ENCODE assay signal across 10 cellular contexts in genomic region chr4:76589872-76590846, GRCh38.
A peak's percentile ranks its signal among the peaks of the same experiment; 100 is the strongest.
DNase-seq lines count a peak whose midpoint lies in the region; ATAC-seq and TF ChIP-seq lines count a peak whose summit lies in the region.
"Had no signal": no experiment of that assay in that cellular context is flagged by ENCODE, and none has a peak within 500 bp of the region (broad histone marks: within the 10 kb centered on the region; RNA-seq: fewer than 3 reads in every experiment).

No MANE protein-coding gene starts in this region.

- peaks cover 12% of the 10 kb centered on the region for H3F3A ChIP-seq in smooth muscle cell (ENCODE audit: low read depth)

- peaks cover 13% of the 10 kb centered on the region for H3K79me2 ChIP-seq in smooth muscle cell (ENCODE audit: low read depth)

- H4K20me1 ChIP-seq in smooth muscle cell (ENCODE audit: low read depth): no peaks in the 10 kb centered on the region

- H3K9me3 ChIP-seq in HEK293 (ENCODE audit: control insufficient read depth, insufficient read depth, low read depth, low read length): no peaks in the 10 kb centered on the region
- H3K9me3 ChIP-seq in smooth muscle cell (replicated peaks; ENCODE audit: low read depth): no peaks in the 10 kb centered on the region
- H3K9me3 ChIP-seq in prostate gland: no peaks in the 10 kb centered on the region

- in situ Hi-C loops in brain microvascular endothelial cell (cut with HindIII; ENCODE audit: low pct_ligation_motif_present, low sequenced_read_pairs): no loop called here

- no peak for ATAC-seq in GM18873 (IDR thresholded peaks at IDR 0.05; ENCODE audit: low FRiP score, unreplicated experiment)
- no peak for ATAC-seq in HG02678 (IDR thresholded peaks at IDR 0.05; ENCODE audit: unreplicated experiment)
- ATAC-seq: naive thymus-derived CD8-positive, alpha-beta T cell had no signal

- peak overlapping the region; percentile 22 for H2AFZ ChIP-seq in smooth muscle cell (ENCODE audit: low read depth)

- no peaks in the 10 kb centered on the region for H3K36me3 ChIP-seq in HEK293 (ENCODE audit: control insufficient read depth in 2 of 2, insufficient read depth in 1 of 2, low read length in 2 of 2)
- H3K36me3 ChIP-seq in brain microvascular endothelial cell (replicated peaks): no peaks in the 10 kb centered on the region
- no peaks in the 10 kb centered on the region for H3K36me3 ChIP-seq in smooth muscle cell (ENCODE audit: low read depth)
- no peaks in the 10 kb centered on the region for H3K36me3 ChIP-seq in prostate gland

- intact Hi-C loops in prostate gland (cut with DNase I): no loop called here

- no peak overlapping the region for H3K27ac ChIP-seq in HEK293 (ENCODE audit: extremely low read depth, low read depth, low read length)
- H3K27ac ChIP-seq in brain microvascular endothelial cell: peak overlapping the region; percentile 96
- peak overlapping the region; percentile 99 for H3K27ac ChIP-seq in smooth muscle cell (ENCODE audit: low read depth)
- H3K27ac ChIP-seq in prostate gland: peak overlapping the region in 1 of 2 donors; percentile 30

- H3K27me3 ChIP-seq in brain microvascular endothelial cell (replicated peaks): no peaks in the 10 kb centered on the region
- no peaks in the 10 kb centered on the region for H3K27me3 ChIP-seq in smooth muscle cell (ENCODE audit: low read depth)
- H3K27me3 ChIP-seq in prostate gland (replicated peaks; ENCODE audit: insufficient read depth): no peaks in the 10 kb centered on the region

- CTCF ChIA-PET in HEK293 (lab: Yijun Ruan, JAX): interaction anchor here (0.6 kb wide), 2 partner anchors 36 to 80 kb away, joined by 4 read pairs; no protein-coding TSS in a partner anchor

- H3K4me2 ChIP-seq in smooth muscle cell: peak overlapping the region; percentile 68

- H3K4me1 ChIP-seq in HEK293 (ENCODE audit: control insufficient read depth, insufficient read depth, low read length) (no peaks in the 10 kb centered on the region), smooth muscle cell (ENCODE audit: low read depth) (peaks cover 45% of the 10 kb centered on the region), prostate gland (replicated peaks) (no peaks in the 10 kb centered on the region)

- DNase-seq in brain microvascular endothelial cell (peak; percentile 96), iPS-NIHi11 (ENCODE audit: low spot score) (peak; percentile 93), smooth muscle cell (lab: John Stamatoyannopoulos, UW; ENCODE audit: unreplicated experiment) (no peak), COLO668 (lab: John Stamatoyannopoulos, UW; ENCODE audit: unreplicated experiment) (no peak), prostate gland (ENCODE audit: low spot score) (no peak)
- DNase-seq: naive thymus-derived CD8-positive, alpha-beta T cell; NCI-H187 had no signal

- TF ChIP-seq POLR2A in prostate gland (IDR thresholded peaks at IDR 0.05): no peak

- TF ChIP-seq CTCF in HEK293 (tag by site-specific recombination; IDR thresholded peaks at IDR 0.05) (no peak), brain microvascular endothelial cell (IDR thresholded peaks at IDR 0.05; ENCODE audit: low read depth, low read length, missing control alignments) (no peak), smooth muscle cell (IDR thresholded peaks at IDR 0.05; ENCODE audit: borderline replicate concordance, insufficient read depth, poor library complexity, severe bottlenecking) (no peak), prostate gland (IDR thresholded peaks at IDR 0.05) (no peak)

- POLR2A ChIA-PET in HEK293 (lab: Yijun Ruan, JAX): interaction anchor here (0.5 to 0.9 kb wide), 6 partner anchors 19 to 74 kb away, joined by 3 to 6 read pairs (median 4); no protein-coding TSS in a partner anchor

- no peak overlapping the region for H3K4me3 ChIP-seq in HEK293 (ENCODE audit: low read depth, low read length)
- H3K4me3 ChIP-seq in brain microvascular endothelial cell (ENCODE audit: low read depth, low read length): no peak overlapping the region
- peak overlapping the region; percentile 8 for H3K4me3 ChIP-seq in smooth muscle cell
- H3K4me3 ChIP-seq in prostate gland: no peak overlapping the region

- 14% methylated on average over 10 of the region's 10 CpGs for WGBS in smooth muscle cell (ENCODE audit: low lambda C conversion rate)
- WGBS in prostate gland: 67% methylated on average over 10 of the region's 10 CpGs

- peak overlapping the region; percentile 92 for H3K9ac ChIP-seq in smooth muscle cell (ENCODE audit: low read depth)

TF ChIP-seq in HEK293, 187 proteins besides CTCF, POLR2A, EP300 and RAD21:
- TF ChIP-seq ZBTB48 (tag by site-specific recombination; IDR thresholded peaks at IDR 0.05) (no peak), GLIS1 (tag by site-specific recombination; IDR thresholded peaks at IDR 0.05) (0 out of 2 replicates have a peak, but pooled peaks have one; percentile 10)
TF ChIP-seq in HEK293: peak in this region for 1.

Comparison
In these comparisons a context has a peak if more than half of its experiments do, and no peak if none do; other contexts are left out.
1. DNase-seq: peak in brain microvascular endothelial cell (single experiment) and iPS-NIHi11 (single experiment); none in smooth muscle cell (single experiment), COLO668 (single experiment) and prostate gland (single experiment).